Comparison of ENCODE assay signal across 1 cellular context in the genomic region with DNA sequence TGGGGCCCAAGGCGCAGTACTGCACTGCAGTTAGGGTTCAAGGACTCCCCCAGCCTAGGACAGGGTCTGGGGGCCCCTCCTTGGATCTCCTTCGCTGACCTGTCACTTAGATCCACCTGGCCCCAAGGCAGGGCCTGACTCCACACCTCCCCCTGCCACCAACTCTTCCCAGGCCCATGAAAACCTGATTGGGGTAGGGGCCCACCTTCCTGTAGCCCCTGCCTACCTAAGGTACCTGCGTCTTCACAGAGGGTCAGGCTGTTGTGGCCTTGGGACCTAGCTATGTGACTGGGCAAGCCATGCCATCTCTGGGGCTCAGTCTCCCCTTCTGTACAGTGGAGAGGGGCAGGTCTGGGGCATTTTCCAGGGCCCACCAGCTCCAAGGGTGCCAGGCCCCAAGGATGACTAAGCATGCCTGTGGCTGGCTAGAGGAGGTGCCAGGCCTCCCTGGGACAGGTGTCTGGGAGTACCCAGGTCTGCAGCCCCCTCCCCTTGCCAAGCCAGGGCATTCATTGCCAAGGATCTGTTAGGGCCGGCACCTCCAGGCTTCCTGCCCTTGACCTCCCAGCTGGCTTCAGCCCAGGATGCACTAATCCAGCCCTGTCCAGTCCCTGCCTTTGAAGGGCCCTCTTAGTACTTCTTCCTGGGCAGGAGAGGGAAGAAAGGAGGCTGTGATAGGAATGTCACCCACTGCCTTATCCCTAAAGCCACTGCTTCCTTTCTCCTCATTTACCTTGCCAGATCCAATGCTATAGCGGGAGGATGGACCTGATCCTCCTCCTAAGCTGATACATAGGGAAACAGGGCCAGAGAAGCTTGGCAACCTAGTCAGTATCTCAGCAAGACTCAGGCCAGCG.
TF ChIP-seq lines count a peak whose summit lies in the region.

No MANE protein-coding gene starts in this region.

TF ChIP-seq in GM12878, 131 proteins besides CTCF, POLR2A, EP300 and RAD21:
- TF ChIP-seq CREM (IDR thresholded peaks at IDR 0.05; ENCODE audit: low read depth) (no peak), RAD51 (IDR thresholded peaks at IDR 0.05) (no peak), WRNIP1 (IDR thresholded peaks at IDR 0.05; ENCODE audit: borderline replicate concordance, low read depth, low read length) (no peak), NRF1 (conservative IDR thresholded peaks at IDR 0.05; ENCODE audit: low read depth, low read length) (no peak), RCOR1 (conservative IDR thresholded peaks at IDR 0.05; ENCODE audit: low read depth, low read length) (no peak)
TF ChIP-seq in GM12878: peak in this region for 0.
